10 cellular contexts compared by ENCODE assay signal in genomic region chr12:49702676-49703228, GRCh38. TPM values are rescaled to one million over a fixed set of nuclear protein-coding genes. Genes with fewer than 3 reads are reported as not detected.
DNase-seq lines count a peak whose midpoint lies in the region; ATAC-seq and TF ChIP-seq lines count a peak whose summit lies in the region.
"Had no signal": no experiment of that assay in that cellular context is flagged by ENCODE, and none has a peak within 500 bp of the region (broad histone marks: within the 10 kb centered on the region; RNA-seq: fewer than 3 reads in every experiment).

No MANE protein-coding gene starts in this region.

- H2BK120ac ChIP-seq in mesenchymal stem cell (ENCODE audit: low read depth, low read length), result no peak overlapping the region

- intact Hi-C loops in Right ventricle myocardium superior (cut with DNase I) (no loop called here), posterior vena cava (cut with DNase I) (no loop called here)

- peak overlapping the region; percentile 48 for H3K27ac Mint-ChIP-seq in activated naive CD8-positive, alpha-beta T cell treated with anti-CD3 and anti-CD28 coated beads for 36 hours
- peak overlapping the region; percentile 55 for H3K27ac Mint-ChIP-seq in type B pancreatic cell

- H3K36me3 ChIP-seq in cardiac muscle cell, result no peaks in the 10 kb centered on the region
- no peaks in the 10 kb centered on the region for H3K36me3 ChIP-seq in mesenchymal stem cell (ENCODE audit: control insufficient read depth in 1 of 2, insufficient read depth in 2 of 2, low read depth in 1 of 2, low read length in 2 of 2)

- H3K4me3 Mint-ChIP-seq in activated naive CD8-positive, alpha-beta T cell treated with anti-CD3 and anti-CD28 coated beads for 36 hours, result no peak overlapping the region
- peak overlapping the region; percentile 57 for H3K4me3 Mint-ChIP-seq in type B pancreatic cell

- H3K4me2 ChIP-seq in mesenchymal stem cell (ENCODE audit: low read length, poor library complexity, severe bottlenecking), result no peak overlapping the region

- no peaks in the 10 kb centered on the region for H3K9me3 ChIP-seq in cardiac muscle cell (ENCODE audit: low read depth)
- H3K9me3 ChIP-seq in mesenchymal stem cell (ENCODE audit: control insufficient read depth, low read length), result no peaks in the 10 kb centered on the region

- H3K27ac ChIP-seq in cardiac muscle cell (peak overlapping the region; percentile 49), mesenchymal stem cell (ENCODE audit: low read length, poor library complexity, severe bottlenecking) (peak overlapping the region; percentile 25)
- H3K27ac ChIP-seq: SK-N-MC had no signal

- H3K4me1 Mint-ChIP-seq in activated naive CD8-positive, alpha-beta T cell treated with anti-CD3 and anti-CD28 coated beads for 36 hours, result peaks cover 66% of the 10 kb centered on the region
- H3K4me1 Mint-ChIP-seq in type B pancreatic cell (ENCODE audit: unreplicated experiment), result peaks cover 45% of the 10 kb centered on the region

- H3K9me3 Mint-ChIP-seq in activated naive CD8-positive, alpha-beta T cell treated with anti-CD3 and anti-CD28 coated beads for 36 hours, result no peaks in the 10 kb centered on the region
- no peaks in the 10 kb centered on the region for H3K9me3 Mint-ChIP-seq in type B pancreatic cell

- H2BK5ac ChIP-seq in mesenchymal stem cell (ENCODE audit: low read depth, low read length, poor library complexity, severe bottlenecking), result no peak overlapping the region

- no peak overlapping the region for H3K4me3 ChIP-seq in cardiac muscle cell
- H3K4me3 ChIP-seq in mesenchymal stem cell (ENCODE audit: insufficient read depth in 1 of 2, low read depth in 1 of 2, low read length in 2 of 2), result no peak overlapping the region
- H3K4me3 ChIP-seq: SK-N-MC had no signal

- TF ChIP-seq CTCF in cardiac muscle cell (IDR thresholded peaks at IDR 0.05; ENCODE audit: low read depth, low read length) (no peak), type B pancreatic cell (conservative IDR thresholded peaks at IDR 0.05) (no peak)

- H3K4me1 ChIP-seq in cardiac muscle cell (ENCODE audit: low read depth), result peaks cover 27% of the 10 kb centered on the region
- H3K4me1 ChIP-seq in mesenchymal stem cell (ENCODE audit: control insufficient read depth, insufficient read depth, low read depth, low read length), result peaks cover 18% of the 10 kb centered on the region

- no peak overlapping the region for H3K23ac ChIP-seq in mesenchymal stem cell (ENCODE audit: low read length in 2 of 2)

- H3K79me1 ChIP-seq in mesenchymal stem cell (replicated peaks; ENCODE audit: low read length, poor library complexity, severe bottlenecking), result no peaks in the 10 kb centered on the region

- no peak overlapping the region for H2AK5ac ChIP-seq in mesenchymal stem cell (ENCODE audit: low read length, severe bottlenecking)

- no peak overlapping the region for H2AFZ ChIP-seq in mesenchymal stem cell (ENCODE audit: low read depth, low read length)

- H2BK15ac ChIP-seq in mesenchymal stem cell (ENCODE audit: low read depth, poor library complexity, severe bottlenecking), result no peak overlapping the region

- no peak overlapping the region for H2BK12ac ChIP-seq in mesenchymal stem cell (ENCODE audit: low read length in 2 of 2)

- no peak overlapping the region for H4K91ac ChIP-seq in mesenchymal stem cell (ENCODE audit: low read length)

- no peaks in the 10 kb centered on the region for H3K27me3 Mint-ChIP-seq in activated naive CD8-positive, alpha-beta T cell treated with anti-CD3 and anti-CD28 coated beads for 36 hours
- H3K27me3 Mint-ChIP-seq in type B pancreatic cell, result peaks cover 24% of the 10 kb centered on the region

- no peak overlapping the region for H3K14ac ChIP-seq in mesenchymal stem cell (ENCODE audit: low read length in 2 of 2)

- H3K27me3 ChIP-seq in cardiac muscle cell (no peaks in the 10 kb centered on the region), mesenchymal stem cell (ENCODE audit: control insufficient read depth in 1 of 2, insufficient read depth in 1 of 2, low read length in 2 of 2) (no peaks in the 10 kb centered on the region)

- ATAC-seq in Right ventricle myocardium superior (ENCODE audit: poor library complexity) (no peak), HG03342 (IDR thresholded peaks at IDR 0.05; ENCODE audit: unreplicated experiment) (no peak)

- H3K36me3 Mint-ChIP-seq in activated naive CD8-positive, alpha-beta T cell treated with anti-CD3 and anti-CD28 coated beads for 36 hours, result peaks cover 6% of the 10 kb centered on the region
- H3K36me3 Mint-ChIP-seq in type B pancreatic cell, result no peaks in the 10 kb centered on the region

- H3K9ac ChIP-seq in mesenchymal stem cell (ENCODE audit: low read length), result no peak overlapping the region

- H4K8ac ChIP-seq in mesenchymal stem cell (ENCODE audit: low read length), result no peak overlapping the region

- DNase-seq in cardiac muscle cell (ENCODE audit: low read depth in 1 of 2, low spot score in 1 of 2) (peak in 1 of 2 donors; percentile 11), Right ventricle myocardium superior (no peak), mesenchymal stem cell (peak; percentile 40), type B pancreatic cell (ENCODE audit: extremely low spot score, unreplicated experiment) (no peak), GM19238 (ENCODE audit: insufficient read length, low spot score) (no peak), posterior vena cava (ENCODE audit: low spot score) (no peak)
- no peak for DNase-seq in activated naive CD8-positive, alpha-beta T cell treated with anti-CD3 and anti-CD28 coated beads for 36 hours
- DNase-seq: anterior cingulate cortex had no signal

- H3K18ac ChIP-seq in mesenchymal stem cell (ENCODE audit: low read depth in 1 of 2, low read length in 2 of 2), result no peak overlapping the region

- H3K4ac ChIP-seq in mesenchymal stem cell (ENCODE audit: low read depth in 1 of 2, low read length in 2 of 2), result no peak overlapping the region

RNA-seq across cellular contexts. Expression of gene FMNL3, which starts 4.5 kb away (rescaled TPM):
- 5.1 and 5.6 TPM in 2 replicates for total RNA-seq in cardiac muscle cell
- polyA plus RNA-seq in cardiac muscle cell, result 2.9 and 4.7 TPM in 2 replicates
- total RNA-seq in Right ventricle myocardium superior, result 9.4 TPM
- 10 to 100 TPM; 20.3 to 22.3 TPM for total RNA-seq in activated naive CD8-positive, alpha-beta T cell treated with anti-CD3 and anti-CD28 coated beads for 36 hours
- 17.7 TPM for polyA plus RNA-seq in mesenchymal stem cell (2013, experiment 1 of 2)
- polyA plus RNA-seq in mesenchymal stem cell (2013, experiment 2 of 2), result 19.1 TPM
- 2.5 and 21.1 TPM in 2 replicates for total RNA-seq in type B pancreatic cell (ENCODE audit: low replicate concordance)
- 10 to 100 TPM; 16.6 to 27.9 TPM for total RNA-seq in posterior vena cava

RNA-seq across cellular contexts. Expression of gene TMBIM6, which starts 38.6 kb away (rescaled TPM):
- 192 and 232 TPM in 2 replicates for total RNA-seq in cardiac muscle cell
- polyA plus RNA-seq in cardiac muscle cell, result 388 and 524 TPM in 2 replicates
- total RNA-seq in Right ventricle myocardium superior, result 233 TPM
- total RNA-seq in activated naive CD8-positive, alpha-beta T cell treated with anti-CD3 and anti-CD28 coated beads for 36 hours, result 100 to 1,000 TPM; 400 to 410 TPM
- 439 TPM for polyA plus RNA-seq in mesenchymal stem cell (2013, experiment 1 of 2)
- polyA plus RNA-seq in mesenchymal stem cell (2013, experiment 2 of 2), result 459 TPM
- 497 and 686 TPM in 2 replicates for total RNA-seq in type B pancreatic cell (ENCODE audit: low replicate concordance)
- total RNA-seq in posterior vena cava, result 100 to 1,000 TPM; 285 to 313 TPM
